9 cellular contexts compared by ENCODE assay signal in the genomic region with DNA sequence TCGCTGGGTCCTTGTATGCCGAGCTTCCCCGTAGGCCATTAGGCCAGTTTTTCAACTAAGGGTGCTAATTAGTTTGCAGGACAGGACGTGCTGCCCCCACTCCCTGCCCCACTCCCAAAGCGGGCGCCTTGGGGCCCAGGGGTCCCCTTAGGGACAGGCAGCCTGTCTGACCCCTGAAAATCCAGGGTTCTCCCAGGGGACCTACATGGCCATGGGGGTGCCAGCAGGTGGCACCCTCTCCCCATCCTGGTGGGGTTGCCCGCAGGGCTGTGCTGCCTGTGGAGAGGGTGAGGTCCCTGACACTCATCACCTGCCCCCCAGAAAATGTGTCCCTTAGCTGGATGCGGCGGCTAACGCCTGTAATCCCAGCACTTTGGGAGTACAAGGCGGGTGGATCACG. TPM values are rescaled to one million over a fixed set of nuclear protein-coding genes. Genes with fewer than 3 reads are reported as not detected.
DNase-seq lines count a peak whose midpoint lies in the region; ATAC-seq and TF ChIP-seq lines count a peak whose summit lies in the region.
"Had no signal": no experiment of that assay in that cellular context is flagged by ENCODE, and none has a peak within 500 bp of the region (broad histone marks: within the 10 kb centered on the region; RNA-seq: fewer than 3 reads in every experiment).

No MANE protein-coding gene starts in this region.

- no peaks in the 10 kb centered on the region for H3K79me2 ChIP-seq in neural progenitor cell (ENCODE audit: low read depth)

- ATAC-seq in natural killer cell treated with Interleukin-12 subunit alpha and Interleukin-12 subunit beta and Interleukin-15 and Interleukin-18, amount 100 ng/mL, for 72 hours: no peak

- H3K9me3 ChIP-seq in CD4-positive, alpha-beta memory T cell (ENCODE audit: control insufficient read depth in 1 of 2, low read length in 2 of 2): no peaks in the 10 kb centered on the region
- H3K9me3 ChIP-seq in esophagus squamous epithelium (peaks cover 0 to 18% (median 11%) of the 10 kb centered on the region in 3 donors), neural progenitor cell (ENCODE audit: low read depth) (no peaks in the 10 kb centered on the region)

- H3K4me1 ChIP-seq in CD4-positive, alpha-beta memory T cell (ENCODE audit: insufficient read depth, low read length): peaks cover 5% of the 10 kb centered on the region
- H3K4me1 ChIP-seq in esophagus squamous epithelium (peaks cover 0 to 22% (median 0%) of the 10 kb centered on the region in 3 donors), neural progenitor cell (no peaks in the 10 kb centered on the region)

- TF ChIP-seq CTCF in esophagus squamous epithelium (IDR thresholded peaks at IDR 0.05) (peak in 5 of 6 experiments; percentile 33 to 56 (median 45)), neural progenitor cell (IDR thresholded peaks at IDR 0.05) (peak; percentile 59)

- no peaks in the 10 kb centered on the region for H3K36me3 Mint-ChIP-seq in CD4-positive, alpha-beta memory T cell
- no peaks in the 10 kb centered on the region for H3K36me3 Mint-ChIP-seq in activated CD4-positive, alpha-beta T cell treated with anti-CD3 and anti-CD28 coated beads, Interleukin-2, amount 10 ng/mL, durations not matched to agents 7 days and 5 days (ENCODE audit: low read depth)
- peaks cover 5% of the 10 kb centered on the region for H3K36me3 Mint-ChIP-seq in neural progenitor cell
- H3K36me3 Mint-ChIP-seq in natural killer cell treated with Interleukin-12 subunit alpha and Interleukin-12 subunit beta and Interleukin-15 and Interleukin-18, amount 100 ng/mL, for 72 hours: peaks cover 9% of the 10 kb centered on the region

- no peak overlapping the region for H3K4me3 ChIP-seq in CD4-positive, alpha-beta memory T cell (ENCODE audit: low read length in 2 of 2)
- H3K4me3 ChIP-seq in esophagus squamous epithelium (no peak overlapping the region), neural progenitor cell (no peak overlapping the region)

- POLR2A ChIA-PET in CD4-positive, alpha-beta memory T cell (lab: Charles Lee; ENCODE audit: partially characterized antibody): interaction anchor here (0.9 kb wide), 1 partner anchor 51 kb away, joined by 5 read pairs; no protein-coding TSS in a partner anchor
- POLR2A ChIA-PET in activated CD4-positive, alpha-beta T cell treated with anti-CD3 and anti-CD28 coated beads, Interleukin-2, amount 10 ng/mL, durations not matched to agents 7 days and 5 days (lab: Charles Lee): no interaction called here

- no peak overlapping the region for H3K4me2 ChIP-seq in neural progenitor cell

- H3K27ac ChIP-seq in CD4-positive, alpha-beta memory T cell (ENCODE audit: low read depth, low read length): no peak overlapping the region
- H3K27ac ChIP-seq in esophagus squamous epithelium: no peak overlapping the region
- no peak overlapping the region for H3K27ac ChIP-seq in neural progenitor cell

- no peak overlapping the region for H2AFZ ChIP-seq in neural progenitor cell (replicated peaks)

- no peak for TF ChIP-seq POLR2A in esophagus squamous epithelium (IDR thresholded peaks at IDR 0.05)

- 47% methylated on average over 3 of the region's 12 CpGs; no CpG with 5 or more reads in 1 of the 2 donors for WGBS in esophagus squamous epithelium, 2 donors

- peaks cover 0 to 9% (median 2%) of the 10 kb centered on the region in 8 donors for H3K9me3 Mint-ChIP-seq in CD4-positive, alpha-beta memory T cell
- H3K9me3 Mint-ChIP-seq in activated CD4-positive, alpha-beta T cell treated with anti-CD3 and anti-CD28 coated beads, Interleukin-2, amount 10 ng/mL, durations not matched to agents 7 days and 5 days: peaks cover 16% of the 10 kb centered on the region
- peaks cover 22% of the 10 kb centered on the region for H3K9me3 Mint-ChIP-seq in neural progenitor cell
- H3K9me3 Mint-ChIP-seq in natural killer cell treated with Interleukin-12 subunit alpha and Interleukin-12 subunit beta and Interleukin-15 and Interleukin-18, amount 100 ng/mL, for 72 hours: peaks cover 8% of the 10 kb centered on the region

- H3K9ac ChIP-seq in neural progenitor cell: no peak overlapping the region

- H3K27ac Mint-ChIP-seq in CD4-positive, alpha-beta memory T cell: no peak overlapping the region
- no peak overlapping the region for H3K27ac Mint-ChIP-seq in activated CD4-positive, alpha-beta T cell treated with anti-CD3 and anti-CD28 coated beads, Interleukin-2, amount 10 ng/mL, durations not matched to agents 7 days and 5 days
- no peak overlapping the region for H3K27ac Mint-ChIP-seq in neural progenitor cell
- H3K27ac Mint-ChIP-seq in natural killer cell treated with Interleukin-12 subunit alpha and Interleukin-12 subunit beta and Interleukin-15 and Interleukin-18, amount 100 ng/mL, for 72 hours: no peak overlapping the region
- H3K27ac Mint-ChIP-seq: IgD-negative memory B cell had no signal

- CTCF ChIA-PET in CD4-positive, alpha-beta memory T cell (lab: Charles Lee; ENCODE audit: partially characterized antibody): interaction anchor here (1.1 to 1.2 kb wide), 2 partner anchors 15 to 89 kb away, joined by 4 read pairs; partner anchors contain the start of gene GPSM1
- CTCF ChIA-PET in activated CD4-positive, alpha-beta T cell treated with anti-CD3 and anti-CD28 coated beads, Interleukin-2, amount 10 ng/mL, durations not matched to agents 7 days and 5 days (lab: Charles Lee): interaction anchor here (0.6 to 1.4 kb wide), 3 partner anchors 51 to 464 kb away, joined by 3 to 4 read pairs (median 3); partner anchors contain the start of gene DNLZ

- intact Hi-C loops in CD4-positive, alpha-beta memory T cell (cut with micrococcal nuclease): no loop called here
- intact Hi-C loops in esophagus squamous epithelium (cut with DNase I): no loop called here

- no peaks in the 10 kb centered on the region for H3K27me3 Mint-ChIP-seq in CD4-positive, alpha-beta memory T cell
- no peaks in the 10 kb centered on the region for H3K27me3 Mint-ChIP-seq in activated CD4-positive, alpha-beta T cell treated with anti-CD3 and anti-CD28 coated beads, Interleukin-2, amount 10 ng/mL, durations not matched to agents 7 days and 5 days
- peaks cover 8% of the 10 kb centered on the region for H3K27me3 Mint-ChIP-seq in neural progenitor cell (ENCODE audit: insufficient read depth, low read depth)
- no peaks in the 10 kb centered on the region for H3K27me3 Mint-ChIP-seq in natural killer cell treated with Interleukin-12 subunit alpha and Interleukin-12 subunit beta and Interleukin-15 and Interleukin-18, amount 100 ng/mL, for 72 hours

- H3K27me3 ChIP-seq in CD4-positive, alpha-beta memory T cell (ENCODE audit: insufficient read depth, low read length): no peaks in the 10 kb centered on the region
- peaks cover 0 to 39% (median 0%) of the 10 kb centered on the region in 4 donors for H3K27me3 ChIP-seq in esophagus squamous epithelium
- no peaks in the 10 kb centered on the region for H3K27me3 ChIP-seq in neural progenitor cell

- H4K20me1 ChIP-seq in neural progenitor cell (ENCODE audit: low read depth): no peaks in the 10 kb centered on the region

- H3K4me1 Mint-ChIP-seq in CD4-positive, alpha-beta memory T cell: peaks cover 0 to 7% (median 3%) of the 10 kb centered on the region in 4 donors
- no peaks in the 10 kb centered on the region for H3K4me1 Mint-ChIP-seq in activated CD4-positive, alpha-beta T cell treated with anti-CD3 and anti-CD28 coated beads, Interleukin-2, amount 10 ng/mL, durations not matched to agents 7 days and 5 days
- peaks cover 5% of the 10 kb centered on the region for H3K4me1 Mint-ChIP-seq in neural progenitor cell
- H3K4me1 Mint-ChIP-seq in natural killer cell treated with Interleukin-12 subunit alpha and Interleukin-12 subunit beta and Interleukin-15 and Interleukin-18, amount 100 ng/mL, for 72 hours (ENCODE audit: low read depth in 2 of 2): peaks cover 14 to 23% of the 10 kb centered on the region in 2 donors

- no peak overlapping the region for H3K4me3 Mint-ChIP-seq in CD4-positive, alpha-beta memory T cell
- no peak overlapping the region for H3K4me3 Mint-ChIP-seq in activated CD4-positive, alpha-beta T cell treated with anti-CD3 and anti-CD28 coated beads, Interleukin-2, amount 10 ng/mL, durations not matched to agents 7 days and 5 days
- no peak overlapping the region for H3K4me3 Mint-ChIP-seq in neural progenitor cell
- H3K4me3 Mint-ChIP-seq in natural killer cell treated with Interleukin-12 subunit alpha and Interleukin-12 subunit beta and Interleukin-15 and Interleukin-18, amount 100 ng/mL, for 72 hours: no peak overlapping the region
- H3K4me3 Mint-ChIP-seq: IgD-negative memory B cell had no signal

- no peaks in the 10 kb centered on the region for H3K36me3 ChIP-seq in CD4-positive, alpha-beta memory T cell (ENCODE audit: insufficient read depth, low read length)
- H3K36me3 ChIP-seq in esophagus squamous epithelium (no peaks in the 10 kb centered on the region), neural progenitor cell (no peaks in the 10 kb centered on the region)

- H3F3A ChIP-seq in neural progenitor cell (ENCODE audit: low read depth): peaks cover 24% of the 10 kb centered on the region

- peak in 4 of 5 donors; percentile 22 to 37 (median 34) for DNase-seq in CD4-positive, alpha-beta memory T cell
- DNase-seq in HuH-7 (ENCODE audit: low spot score): peak; percentile 70
- DNase-seq in activated CD4-positive, alpha-beta T cell treated with anti-CD3 and anti-CD28 coated beads, Interleukin-2, amount 10 ng/mL, durations not matched to agents 7 days and 5 days: peak; percentile 47
- DNase-seq in esophagus squamous epithelium (lab: John Stamatoyannopoulos, UW): no peak
- peak; percentile 69 for DNase-seq in neural progenitor cell (ENCODE audit: low spot score)
- no peak for DNase-seq in NCI-H1048 (lab: John Stamatoyannopoulos, UW)
- DNase-seq in natural killer cell treated with Interleukin-12 subunit alpha and Interleukin-12 subunit beta and Interleukin-15 and Interleukin-18, amount 100 ng/mL, for 72 hours (ENCODE audit: low spot score): no peak
- DNase-seq in H4 (ENCODE audit: low spot score): no peak

RNA-seq across cellular contexts. Expression of gene CCDC187, which starts 8.5 kb away (rescaled TPM):
- total RNA-seq in CD4-positive, alpha-beta memory T cell: not detected
- polyA plus RNA-seq in CD4-positive, alpha-beta memory T cell: not detected
- not detected for total RNA-seq in activated CD4-positive, alpha-beta T cell treated with anti-CD3 and anti-CD28 coated beads, Interleukin-2, amount 10 ng/mL, durations not matched to agents 7 days and 5 days
- total RNA-seq in esophagus squamous epithelium (not detected), neural progenitor cell (ENCODE audit: low replicate concordance) (0.09 TPM in 1 of 2 replicates, not detected in the other)
- not detected for total RNA-seq in natural killer cell treated with Interleukin-12 subunit alpha and Interleukin-12 subunit beta and Interleukin-15 and Interleukin-18, amount 100 ng/mL, for 72 hours
- total RNA-seq in H4 (2014; rRNA removed; shearing (Covaris generic)): not detected in 2 replicates

RNA-seq across cellular contexts. Expression of gene GPSM1, which starts 14.9 kb away (rescaled TPM):
- total RNA-seq in CD4-positive, alpha-beta memory T cell: 1 to 10 TPM; 7.6 to 8.1 TPM
- 1 to 10 TPM in 1 of 2 donors, under 1 TPM in 1; 0.78 to 1.6 TPM for polyA plus RNA-seq in CD4-positive, alpha-beta memory T cell
- 1 to 10 TPM; 2.7 to 2.9 TPM for total RNA-seq in activated CD4-positive, alpha-beta T cell treated with anti-CD3 and anti-CD28 coated beads, Interleukin-2, amount 10 ng/mL, durations not matched to agents 7 days and 5 days
- total RNA-seq in esophagus squamous epithelium (1 to 10 TPM in 3 of 4 donors, under 1 TPM in 1; 0.72 to 8.2 (median 1.9) TPM), neural progenitor cell (ENCODE audit: low replicate concordance) (6.2 and 39.7 TPM in 2 replicates)
- total RNA-seq in natural killer cell treated with Interleukin-12 subunit alpha and Interleukin-12 subunit beta and Interleukin-15 and Interleukin-18, amount 100 ng/mL, for 72 hours: 1 to 10 TPM; 1.7 to 2.3 TPM
- total RNA-seq in H4 (2014; rRNA removed; shearing (Covaris generic)): 5.1 and 8.9 TPM in 2 replicates
- polyA plus RNA-seq: IgD-negative memory B cell had no signal

RNA-seq across cellular contexts. Expression of gene DNLZ, which starts 51.1 kb away (rescaled TPM):
- 10 to 100 TPM; 26.0 to 32.3 TPM for total RNA-seq in CD4-positive, alpha-beta memory T cell
- polyA plus RNA-seq in CD4-positive, alpha-beta memory T cell: 10 to 100 TPM; 71.3 to 86.1 TPM
- 10 to 100 TPM; 13.1 to 14.6 TPM for total RNA-seq in activated CD4-positive, alpha-beta T cell treated with anti-CD3 and anti-CD28 coated beads, Interleukin-2, amount 10 ng/mL, durations not matched to agents 7 days and 5 days
- total RNA-seq in esophagus squamous epithelium (10 to 100 TPM in 3 of 4 donors, 1 to 10 TPM in 1; 1.8 to 31.1 (median 19.7) TPM), neural progenitor cell (ENCODE audit: low replicate concordance) (3.4 and 15.8 TPM in 2 replicates)
- total RNA-seq in natural killer cell treated with Interleukin-12 subunit alpha and Interleukin-12 subunit beta and Interleukin-15 and Interleukin-18, amount 100 ng/mL, for 72 hours: 10 to 100 TPM; 30.0 to 41.2 TPM
- total RNA-seq in H4 (2014; rRNA removed; shearing (Covaris generic)): 26.5 and 39.6 TPM in 2 replicates

Comparison
In these comparisons a context has a peak if more than half of its experiments do, and no peak if none do; other contexts are left out.
1. DNase-seq: peak in CD4-positive, alpha-beta memory T cell (4 of 5), HuH-7 (single experiment), activated CD4-positive, alpha-beta T cell treated with anti-CD3 and anti-CD28 coated beads, Interleukin-2, amount 10 ng/mL, durations not matched to agents 7 days and 5 days (single experiment) and neural progenitor cell (single experiment); none in esophagus squamous epithelium (single experiment), NCI-H1048 (single experiment), natural killer cell treated with Interleukin-12 subunit alpha and Interleukin-12 subunit beta and Interleukin-15 and Interleukin-18, amount 100 ng/mL, for 72 hours (single experiment) and H4 (single experiment).